Comparison of ENCODE assay signal across 3 cellular contexts in genomic region chr19:48722196-48722708, GRCh38.
TF ChIP-seq lines count a peak whose summit lies in the region.

No MANE protein-coding gene starts in this region.

TF ChIP-seq in WTC11, 78 proteins besides CTCF, POLR2A, EP300 and RAD21:
- TF ChIP-seq ZNF121 (CRISPR knock-in tag; IDR thresholded peaks at IDR 0.05) (peak; percentile 25; the same call in 1 of the 2 replicates), IRF2 (CRISPR knock-in tag; IDR thresholded peaks at IDR 0.05; ENCODE audit: borderline replicate concordance, low read depth) (no peak)

TF ChIP-seq in endothelial cell of umbilical vein, 7 proteins besides CTCF, POLR2A, EP300 and RAD21:
- TF ChIP-seq JUN (IDR thresholded peaks at IDR 0.05; ENCODE audit: borderline replicate concordance, insufficient read depth, insufficient read length, low read depth) (no peak), GATA2 (IDR thresholded peaks at IDR 0.05; ENCODE audit: insufficient read depth, insufficient read length, low read depth, low read length) (no peak), POLR2AphosphoS5 (IDR thresholded peaks at IDR 0.05; ENCODE audit: insufficient read depth, low read depth, low read length) (no peak), MYC (IDR thresholded peaks at IDR 0.05; ENCODE audit: low read depth, low read length) (no peak), MAX (IDR thresholded peaks at IDR 0.05; ENCODE audit: insufficient read depth, insufficient read length) (no peak), FOS (IDR thresholded peaks at IDR 0.05; ENCODE audit: borderline replicate concordance, insufficient read depth, low read length) (no peak), EZH2 (IDR thresholded peaks at IDR 0.05; ENCODE audit: borderline replicate concordance, low read depth, low read length, severe bottlenecking) (no peak)

TF ChIP-seq in SK-N-SH treated with all-trans-retinoic acid at 6 μM for 48 hours, 23 proteins besides CTCF, POLR2A, EP300 and RAD21:
- no peak for TF ChIP-seq ZNF70 (CRISPR knock-in tag; IDR thresholded peaks at IDR 0.05)
- no peak for TF ChIP-seq CSRNP3 (CRISPR knock-in tag; IDR thresholded peaks at IDR 0.05)
- TF ChIP-seq ZC3H10 (CRISPR knock-in tag; IDR thresholded peaks at IDR 0.05) = no peak
- TF ChIP-seq ZNF8 (CRISPR knock-in tag; IDR thresholded peaks at IDR 0.05) = no peak
- TF ChIP-seq TCF4 (CRISPR knock-in tag; IDR thresholded peaks at IDR 0.05; ENCODE audit: borderline replicate concordance) = no peak
- no peak for TF ChIP-seq RARB (CRISPR knock-in tag; IDR thresholded peaks at IDR 0.05)
- no peak for TF ChIP-seq ZFP3 (CRISPR knock-in tag; IDR thresholded peaks at IDR 0.05)
- TF ChIP-seq ESRRG (CRISPR knock-in tag; IDR thresholded peaks at IDR 0.05) = no peak
